ENCODE assay signal across 24 cellular contexts in genomic region chr12:26698186-26698585, GRCh38.
A peak's percentile ranks its signal among the peaks of the same experiment; 100 is the strongest.
DNase-seq lines count a peak whose midpoint lies in the region; ATAC-seq, FAIRE-seq and TF ChIP-seq lines count a peak whose summit lies in the region.
"Had no signal": no experiment of that assay in that cellular context is flagged by ENCODE, and none has a peak within 500 bp of the region (broad histone marks: within the 10 kb centered on the region; RNA-seq: fewer than 3 reads in every experiment).

No MANE protein-coding gene starts in this region.

- H3K9ac ChIP-seq in mammary epithelial cell (ENCODE audit: insufficient read depth, low read length), result no peak overlapping the region
- H3K9ac ChIP-seq: BLaER1 treated with 17β-estradiol and CSF1 and Interleukin-3, amounts not matched to agents 10 nM and 100 nM had no signal

- POLR2A ChIA-PET in MCF 10A (lab: Yijun Ruan, JAX) (no interaction called here), Panc1 (lab: Charles Lee) (no interaction called here)

- FAIRE-seq in urothelium cell line (lab: Jason Lieb, UNC), result no peak
- FAIRE-seq: A204.1, GM12892 had no signal

- TF ChIP-seq CTCF in MCF 10A (IDR thresholded peaks at IDR 0.05; ENCODE audit: unreplicated experiment) (no peak), mammary epithelial cell (conservative IDR thresholded peaks at IDR 0.05 in 1 of 2, IDR thresholded peaks at IDR 0.05 in 1 of 2; ENCODE audit: extremely low read depth in 1 of 2, insufficient read depth in 1 of 2, low read depth in 1 of 2, low read length in 2 of 2) (no peak), Panc1 (IDR thresholded peaks at IDR 0.05) (no peak), brain microvascular endothelial cell (IDR thresholded peaks at IDR 0.05; ENCODE audit: low read depth, low read length, missing control alignments) (no peak)

- CTCF ChIA-PET in MCF 10A (lab: Yijun Ruan, JAX) (interaction anchor here (0.8 to 0.9 kb wide), 2 partner anchors 238 to 579 kb away, joined by 4 read pairs; no protein-coding TSS in a partner anchor), mammary epithelial cell (lab: Charles Lee; ENCODE audit: low non-redundant PET) (no interaction called here), Panc1 (lab: Charles Lee) (no interaction called here)

- H3K9me3 ChIP-seq in mammary epithelial cell (replicated peaks; ENCODE audit: insufficient read depth, low read length) (no peaks in the 10 kb centered on the region), Panc1 (ENCODE audit: control insufficient read depth, insufficient read depth, low read depth, low read length) (no peaks in the 10 kb centered on the region; the same call in 1 of the 2 replicates)
- H3K9me3 ChIP-seq: BE2C had no signal

- H3K4me1 Mint-ChIP-seq in MCF 10A (ENCODE audit: insufficient read depth, unreplicated experiment), result peaks cover 20% of the 10 kb centered on the region

- no peaks in the 10 kb centered on the region for H4K20me1 ChIP-seq in mammary epithelial cell (ENCODE audit: insufficient read depth, low read length)
- H4K20me1 ChIP-seq: BLaER1 treated with 17β-estradiol and CSF1 and Interleukin-3, amounts not matched to agents 10 nM and 100 nM had no signal

- dilution Hi-C loops in mammary epithelial cell (cut with HindIII; ENCODE audit: low sequenced_read_pairs), result no loop called here

- DNase-seq in MCF 10A (ENCODE audit: unreplicated experiment) (no peak), mammary epithelial cell (no peak), Panc1 (ENCODE audit: low read depth, low spot score) (no peak), brain microvascular endothelial cell (no peak), urothelium cell line (ENCODE audit: low spot score) (no peak), epidermal melanocyte (ENCODE audit: insufficient read length, low spot score) (no peak)
- DNase-seq: ACHN; AML-193; BE2C; CD4-positive, alpha-beta T cell; CD8-positive, alpha-beta memory T cell; DMS53; DMS79 treated with DMSO at 0.1 percent for 48 hours; GF-D8; H9; HFFc6 had no signal

- H3K4me1 ChIP-seq in mammary epithelial cell (ENCODE audit: insufficient read depth, low read length), result peaks cover 5% of the 10 kb centered on the region
- H3K4me1 ChIP-seq in Panc1 (ENCODE audit: control insufficient read depth, insufficient read depth, low read length), result peaks cover 20% of the 10 kb centered on the region
- H3K4me1 ChIP-seq: BE2C had no signal

- no TSS peak for BruUV-seq in MCF 10A (replicated peaks; lab: Mats Ljungman, UMichigan)
- no TSS peak for BruUV-seq in mammary epithelial cell (replicated peaks; lab: Mats Ljungman, UMichigan)
- no TSS peak for BruUV-seq in Panc1 (replicated peaks; lab: Mats Ljungman, UMichigan)

- H3K36me3 Mint-ChIP-seq in MCF 10A (ENCODE audit: insufficient read depth, unreplicated experiment), result peaks cover 6% of the 10 kb centered on the region

- no peak overlapping the region for H3K27ac ChIP-seq in mammary epithelial cell (ENCODE audit: insufficient read depth, low read depth, low read length)
- peak overlapping the region; percentile 29; the same call in 1 of the 2 replicates for H3K27ac ChIP-seq in Panc1 (ENCODE audit: low read length)
- peak overlapping the region; percentile 94 for H3K27ac ChIP-seq in brain microvascular endothelial cell
- H3K27ac ChIP-seq: 22Rv1; BLaER1 treated with 17β-estradiol and CSF1 and Interleukin-3, amounts not matched to agents 10 nM and 100 nM had no signal

- H3K27ac Mint-ChIP-seq in MCF 10A (ENCODE audit: low read depth, unreplicated experiment), result peak overlapping the region; percentile 14
- H3K27ac Mint-ChIP-seq: CD14-positive monocyte; CD4-positive, alpha-beta T cell; CD8-positive, alpha-beta memory T cell; GM23338; H9; HFFc6 had no signal

- ATAC-seq in Panc1 (no peak), HG03460 (IDR thresholded peaks at IDR 0.05; ENCODE audit: unreplicated experiment) (no peak)
- ATAC-seq: GM23338, HCT116 had no signal

- intact Hi-C loops in MCF 10A (cut with micrococcal nuclease) (no loop called here), mammary epithelial cell (cut with micrococcal nuclease) (loop anchor here (10.0 kb wide), 1 partner anchor 513 kb away; no protein-coding TSS in a partner anchor), Panc1 (cut with micrococcal nuclease; ENCODE audit: unreplicated experiment) (no loop called here)

- no peaks in the 10 kb centered on the region for H3K79me2 ChIP-seq in mammary epithelial cell (ENCODE audit: insufficient read depth, low read length)

- 98% methylated on average over 4 of the region's 4 CpGs for WGBS in mammary epithelial cell (ENCODE audit: low coverage, missing lambda C conversion rate)

- H2AFZ ChIP-seq in mammary epithelial cell (ENCODE audit: low read depth, low read length), result no peak overlapping the region
- H2AFZ ChIP-seq: GM23338 had no signal

- H3K4me3 Mint-ChIP-seq in MCF 10A (ENCODE audit: unreplicated experiment), result no peak overlapping the region
- H3K4me3 Mint-ChIP-seq: CD14-positive monocyte; CD4-positive, alpha-beta T cell; CD8-positive, alpha-beta memory T cell; GM23338; H9; HFFc6 had no signal

- H3K9me3 Mint-ChIP-seq in MCF 10A (ENCODE audit: unreplicated experiment), result peaks cover 9% of the 10 kb centered on the region
- H3K9me3 Mint-ChIP-seq: CD14-positive monocyte; CD4-positive, alpha-beta T cell; CD8-positive, alpha-beta memory T cell; GM23338; H9; HFFc6 had no signal

- no peaks in the 10 kb centered on the region for H3K27me3 Mint-ChIP-seq in MCF 10A (ENCODE audit: insufficient read depth, unreplicated experiment)
- H3K27me3 Mint-ChIP-seq: CD4-positive, alpha-beta T cell; CD8-positive, alpha-beta memory T cell had no signal

- no peak overlapping the region for H3K4me2 ChIP-seq in mammary epithelial cell (ENCODE audit: insufficient read depth, low read depth, low read length)
- H3K4me2 ChIP-seq: BLaER1 treated with 17β-estradiol and CSF1 and Interleukin-3, amounts not matched to agents 10 nM and 100 nM; GM23338 had no signal

- no peaks in the 10 kb centered on the region for H3K36me3 ChIP-seq in mammary epithelial cell (ENCODE audit: insufficient read depth, low read length)
- H3K36me3 ChIP-seq in Panc1 (ENCODE audit: control insufficient read depth, insufficient read depth, low read length), result no peaks in the 10 kb centered on the region
- no peaks in the 10 kb centered on the region for H3K36me3 ChIP-seq in brain microvascular endothelial cell (replicated peaks)
- H3K36me3 ChIP-seq: BE2C had no signal

- no peak overlapping the region for H3K4me3 ChIP-seq in mammary epithelial cell (replicated peaks in 1 of 3; ENCODE audit: insufficient read depth in 1 of 3, low read depth in 2 of 3, low read length in 3 of 3)
- no peak overlapping the region for H3K4me3 ChIP-seq in Panc1 (ENCODE audit: low read depth in 2 of 2, low read length in 2 of 2)
- H3K4me3 ChIP-seq in brain microvascular endothelial cell (ENCODE audit: low read depth, low read length), result no peak overlapping the region
- H3K4me3 ChIP-seq: BLaER1 treated with 17β-estradiol and CSF1 and Interleukin-3, amounts not matched to agents 10 nM and 100 nM; GM23338 had no signal

- in situ Hi-C loops in mammary epithelial cell (cut with MboI; ENCODE audit: low sequenced_read_pairs in 2 of 2) (no loop called here), Panc1 (cut with HindIII; ENCODE audit: low pct_unique_long_range_greater_than_20kb, low sequenced_read_pairs) (no loop called here), brain microvascular endothelial cell (cut with HindIII; ENCODE audit: low pct_ligation_motif_present, low sequenced_read_pairs) (no loop called here)

- H3K27me3 ChIP-seq in mammary epithelial cell (ENCODE audit: insufficient read depth, low read length) (no peaks in the 10 kb centered on the region), Panc1 (ENCODE audit: control insufficient read depth, insufficient read depth, low read length) (no peaks in the 10 kb centered on the region), brain microvascular endothelial cell (replicated peaks) (no peaks in the 10 kb centered on the region)
- H3K27me3 ChIP-seq: BE2C; BLaER1 treated with 17β-estradiol and CSF1 and Interleukin-3, amounts not matched to agents 10 nM and 100 nM had no signal
